Comparison of ENCODE assay signal across 8 cellular contexts in genomic region chr14:70358631-70359030, GRCh38. TPM values are rescaled to one million over a fixed set of nuclear protein-coding genes. Genes with fewer than 3 reads are reported as not detected.
DNase-seq lines count a peak whose midpoint lies in the region; ATAC-seq and TF ChIP-seq lines count a peak whose summit lies in the region.

No MANE protein-coding gene starts in this region.

- H3K4me1 Mint-ChIP-seq in nephron progenitor cell, result peaks cover 37% of the 10 kb centered on the region

- ATAC-seq in GM21423 (IDR thresholded peaks at IDR 0.05; ENCODE audit: unreplicated experiment), result no peak
- ATAC-seq in GM18498 (IDR thresholded peaks at IDR 0.05; ENCODE audit: unreplicated experiment), result no peak
- no peak for ATAC-seq in GM21360 (IDR thresholded peaks at IDR 0.05; ENCODE audit: unreplicated experiment)

- no peaks in the 10 kb centered on the region for H3K9me3 ChIP-seq in MG63
- H3K9me3 ChIP-seq in effector memory CD4-positive, alpha-beta T cell (ENCODE audit: control insufficient read depth, low read length), result no peaks in the 10 kb centered on the region

- no peak overlapping the region for H3K27ac ChIP-seq in effector memory CD4-positive, alpha-beta T cell (ENCODE audit: insufficient read depth, low read length, poor library complexity, severe bottlenecking)

- DNase-seq in CD1c-positive myeloid dendritic cell (ENCODE audit: extremely low spot score) (peak; percentile 3), MG63 (no peak), nephron progenitor cell (no peak), LoVo (ENCODE audit: low spot score) (no peak)
- DNase-seq in effector memory CD4-positive, alpha-beta T cell, result no peak

- H3K36me3 Mint-ChIP-seq in nephron progenitor cell (ENCODE audit: low read depth), result peaks cover 20% of the 10 kb centered on the region

- H3K27ac Mint-ChIP-seq in nephron progenitor cell, result peak overlapping the region; percentile 99

- H3K9me3 Mint-ChIP-seq in nephron progenitor cell, result no peaks in the 10 kb centered on the region

- peak overlapping the region; percentile 86 for H3K4me3 ChIP-seq in MG63
- H3K4me3 ChIP-seq in effector memory CD4-positive, alpha-beta T cell (ENCODE audit: insufficient read depth, low read depth, low read length, poor library complexity, severe bottlenecking), result peak overlapping the region; percentile 83

- H3K4me3 Mint-ChIP-seq in nephron progenitor cell, result peak overlapping the region; percentile 97

- no peak for TF ChIP-seq CTCF in nephron progenitor cell (IDR thresholded peaks at IDR 0.05)

- H3K27me3 Mint-ChIP-seq in nephron progenitor cell (ENCODE audit: low read depth, poor library complexity), result peaks cover 32% of the 10 kb centered on the region

- H3K27me3 ChIP-seq in MG63, result no peaks in the 10 kb centered on the region
- H3K27me3 ChIP-seq in effector memory CD4-positive, alpha-beta T cell (replicated peaks; ENCODE audit: control insufficient read depth, insufficient read depth, low read length, poor library complexity, severe bottlenecking), result no peaks in the 10 kb centered on the region

- peaks cover 8% of the 10 kb centered on the region for H3K36me3 ChIP-seq in MG63
- H3K36me3 ChIP-seq in effector memory CD4-positive, alpha-beta T cell (ENCODE audit: control insufficient read depth, insufficient read depth, low read length), result no peaks in the 10 kb centered on the region

- peaks cover 3% of the 10 kb centered on the region for H3K4me1 ChIP-seq in effector memory CD4-positive, alpha-beta T cell (ENCODE audit: control insufficient read depth, insufficient read depth, low read length, poor library complexity, severe bottlenecking)

RNA-seq across cellular contexts. Expression of gene COX16, which starts 0.9 kb away (rescaled TPM):
- 33.6 and 35.9 TPM in 2 replicates for total RNA-seq in MG63 (2014; rRNA removed; shearing (Covaris generic); ENCODE audit: low replicate concordance)

RNA-seq across cellular contexts. Expression of gene SYNJ2BP, which starts 58.3 kb away (rescaled TPM):
- 8.9 and 9.3 TPM in 2 replicates for total RNA-seq in MG63 (2014; rRNA removed; shearing (Covaris generic); ENCODE audit: low replicate concordance)
